In the genomic region with DNA sequence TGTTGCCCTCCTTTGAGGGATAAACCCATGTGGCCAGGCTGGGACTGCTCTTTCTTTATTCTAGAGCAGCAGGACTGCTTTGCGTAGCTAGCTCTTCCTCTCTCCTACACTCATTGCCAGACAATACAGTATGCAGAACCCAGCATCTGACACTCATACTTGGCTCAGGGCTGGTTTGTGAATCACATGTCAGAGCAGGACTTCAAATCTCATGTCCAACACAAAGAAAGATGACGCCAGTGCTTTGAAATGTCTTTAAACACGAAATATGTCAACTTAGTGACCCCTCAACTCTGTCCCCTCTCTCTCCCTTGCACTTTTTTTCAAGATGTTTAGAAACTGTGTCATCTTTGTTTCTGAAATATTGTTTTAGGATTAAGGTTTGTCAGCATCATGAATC, we compare ENCODE assay signal across 8 cellular contexts.
DNase-seq lines count a peak whose midpoint lies in the region; ATAC-seq and TF ChIP-seq lines count a peak whose summit lies in the region.

No MANE protein-coding gene starts in this region.

- WGBS in body of pancreas, 2 donors: 80 to 83% methylated on average over 3 of the region's 3 CpGs

- H3K4me1 ChIP-seq in body of pancreas: peaks cover 16% of the 10 kb centered on the region

- DNase-seq in H4 (ENCODE audit: low spot score): peak; percentile 82
- DNase-seq in body of pancreas: no peak
- DNase-seq in left cardiac atrium: no peak
- DNase-seq in skeletal muscle cell (ENCODE audit: low read depth): peak; percentile 75
- no peak for DNase-seq in stimulated activated CD4-positive, alpha-beta T cell treated with anti-CD3 and anti-CD28 coated beads, Interleukin-1b, Interleukin-23, amount 100 ng/mL, for 48 hours
- DNase-seq in stimulated activated naive CD4-positive, alpha-beta T cell (lab: John Stamatoyannopoulos, UW): no peak

- ATAC-seq in body of pancreas: peak; percentile 12
- ATAC-seq in left cardiac atrium: peak; percentile 60 to 86
- no peak for ATAC-seq in GM21717 (IDR thresholded peaks at IDR 0.05; ENCODE audit: unreplicated experiment)
- ATAC-seq in GM21390 (IDR thresholded peaks at IDR 0.05; ENCODE audit: unreplicated experiment): no peak

- TF ChIP-seq CTCF in body of pancreas (IDR thresholded peaks at IDR 0.05): no peak

- no peak overlapping the region for H3K4me3 ChIP-seq in body of pancreas
- no peak overlapping the region for H3K4me3 ChIP-seq in skeletal muscle cell (ENCODE audit: low read depth, low read length)

- intact Hi-C loops in body of pancreas (cut with DNase I): no loop called here
- intact Hi-C loops in left cardiac atrium (cut with DNase I): no loop called here

- no peak for TF ChIP-seq POLR2A in body of pancreas (IDR thresholded peaks at IDR 0.05)

- H3K27me3 ChIP-seq in body of pancreas: no peaks in the 10 kb centered on the region

- H3K9me3 ChIP-seq in body of pancreas: no peaks in the 10 kb centered on the region

- no peaks in the 10 kb centered on the region for H3K36me3 ChIP-seq in body of pancreas (replicated peaks in 1 of 2; ENCODE audit: insufficient read depth in 1 of 2, low read depth in 2 of 2)

- H3K27ac ChIP-seq in body of pancreas: peak overlapping the region in 3 of 4 donors; percentile 3 to 67 (median 58)

Comparison
In these comparisons a context has a peak if more than half of its experiments do, and no peak if none do; other contexts are left out.
1. DNase-seq: peak in H4 (single experiment) and skeletal muscle cell (single experiment); none in body of pancreas (0 of 4), left cardiac atrium (single experiment), stimulated activated CD4-positive, alpha-beta T cell treated with anti-CD3 and anti-CD28 coated beads, Interleukin-1b, Interleukin-23, amount 100 ng/mL, for 48 hours (single experiment) and stimulated activated naive CD4-positive, alpha-beta T cell (0 of 6).
2. ATAC-seq: peak in body of pancreas (single experiment) and left cardiac atrium (2 of 2); none in GM21717 (single experiment) and GM21390 (single experiment).